ENCODE assay signal across 18 cellular contexts in the genomic region with DNA sequence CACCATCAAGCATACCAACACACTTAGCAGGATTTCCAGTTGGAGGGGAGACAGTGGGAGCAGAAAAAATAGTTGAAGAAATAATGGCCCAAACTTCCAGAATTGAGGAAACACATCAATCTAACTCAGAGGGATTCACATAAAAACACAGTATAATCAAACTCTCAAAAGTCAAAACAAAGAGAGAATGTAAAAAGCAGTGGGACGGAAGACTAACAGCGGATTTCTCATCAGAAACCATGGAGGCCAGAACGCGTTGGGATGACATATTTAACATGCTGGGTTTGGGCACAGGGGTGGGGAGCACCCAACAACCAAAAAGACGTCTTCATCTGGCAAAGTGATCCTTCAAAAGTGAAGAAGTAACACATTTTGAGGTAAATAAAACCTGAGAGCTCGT. TPM values are rescaled to one million over a fixed set of nuclear protein-coding genes. Genes with fewer than 3 reads are reported as not detected.
"Had no signal": no experiment of that assay in that cellular context is flagged by ENCODE, and none has a peak within 500 bp of the region (broad histone marks: within the 10 kb centered on the region; RNA-seq: fewer than 3 reads in every experiment).

No MANE protein-coding gene starts in this region.

- H3K4me3 ChIP-seq: colonic mucosa, hepatocyte, tibial artery had no signal

- H3K27ac Mint-ChIP-seq: activated B cell treated with CpG ODN at 0.5 μM for 24 hours; stimulated activated naive B cell treated with anti-CD40 and anti-IgM and Interleukin-4, amounts not matched to agents 10 μg/mL and 1 μg/mL and 100 μg/mL, for 72 hours had no signal

- H3K27me3 ChIP-seq: colonic mucosa, hepatocyte had no signal

- ATAC-seq: esophagus mucosa; left lobe of liver; stimulated activated naive B cell treated with anti-CD40 and anti-IgM and Interleukin-4, amounts not matched to agents 10 μg/mL and 1 μg/mL and 100 μg/mL, for 72 hours had no signal

- H3K9me3 ChIP-seq: colonic mucosa had no signal

- H3K4me3 Mint-ChIP-seq: activated B cell treated with CpG ODN at 0.5 μM for 24 hours; stimulated activated naive B cell treated with anti-CD40 and anti-IgM and Interleukin-4, amounts not matched to agents 10 μg/mL and 1 μg/mL and 100 μg/mL, for 72 hours had no signal

- H3K36me3 ChIP-seq: colonic mucosa, tibial artery had no signal

- H3K27ac ChIP-seq: hepatocyte, tibial artery had no signal

- H3K4me1 ChIP-seq: colonic mucosa, tibial artery had no signal

- DNase-seq: activated B cell treated with CpG ODN at 0.5 μM for 24 hours; activated CD4-positive, alpha-beta T cell treated with anti-CD3 and anti-CD28 coated beads, Interleukin-2, amount 50 U/mL, for 1 hour; activated CD8-positive, alpha-beta memory T cell treated with anti-CD3 and anti-CD28 coated beads, Interleukin-2, amount 10 ng/mL, durations not matched to agents 7 days and 5 days; activated T-cell treated with anti-CD3 and anti-CD28 coated beads, Interleukin-2, amount 50 U/mL, for 48 hours; amniotic stem cell; colonic mucosa; mammary epithelial cell; posterior cingulate gyrus; retina; stimulated activated CD4-positive, alpha-beta T cell treated with anti-CD3 and anti-CD28 coated beads, Interleukin-2, amount 100 ng/mL, for 48 hours; stimulated activated naive B cell treated with anti-CD40 and anti-IgM and Interleukin-4, amounts not matched to agents 10 μg/mL and 1 μg/mL and 100 μg/mL, for 72 hours; tibial artery had no signal

RNA-seq across cellular contexts. Expression of gene KRTAP10-9, which starts 7.0 kb away (rescaled TPM):
- total RNA-seq: activated B cell treated with CpG ODN at 0.5 μM for 24 hours; activated CD8-positive, alpha-beta memory T cell treated with anti-CD3 and anti-CD28 coated beads, Interleukin-2, amount 10 ng/mL, durations not matched to agents 7 days and 5 days; cardiac septum; colonic mucosa; esophagus mucosa; hepatocyte; left lobe of liver; mammary epithelial cell; subcutaneous adipose tissue; T-helper 2 cell treated with Interferon-gamma antibody and Interleukin-4, amounts not matched to agents 100 ng/mL and 5 ng/mL, for 36 hours had no signal

RNA-seq across cellular contexts. Expression of gene KRTAP10-8, which starts 8.0 kb away (rescaled TPM):
- total RNA-seq: activated B cell treated with CpG ODN at 0.5 μM for 24 hours; activated CD8-positive, alpha-beta memory T cell treated with anti-CD3 and anti-CD28 coated beads, Interleukin-2, amount 10 ng/mL, durations not matched to agents 7 days and 5 days; cardiac septum; colonic mucosa; esophagus mucosa; hepatocyte; left lobe of liver; mammary epithelial cell; subcutaneous adipose tissue; T-helper 2 cell treated with Interferon-gamma antibody and Interleukin-4, amounts not matched to agents 100 ng/mL and 5 ng/mL, for 36 hours had no signal

RNA-seq across cellular contexts. Expression of gene KRTAP10-10, which starts 17.3 kb away (rescaled TPM):
- total RNA-seq: activated B cell treated with CpG ODN at 0.5 μM for 24 hours; activated CD8-positive, alpha-beta memory T cell treated with anti-CD3 and anti-CD28 coated beads, Interleukin-2, amount 10 ng/mL, durations not matched to agents 7 days and 5 days; cardiac septum; colonic mucosa; esophagus mucosa; hepatocyte; left lobe of liver; mammary epithelial cell; subcutaneous adipose tissue; T-helper 2 cell treated with Interferon-gamma antibody and Interleukin-4, amounts not matched to agents 100 ng/mL and 5 ng/mL, for 36 hours had no signal

RNA-seq across cellular contexts. Expression of gene KRTAP10-7, which starts 19.5 kb away (rescaled TPM):
- total RNA-seq: activated B cell treated with CpG ODN at 0.5 μM for 24 hours; activated CD8-positive, alpha-beta memory T cell treated with anti-CD3 and anti-CD28 coated beads, Interleukin-2, amount 10 ng/mL, durations not matched to agents 7 days and 5 days; cardiac septum; colonic mucosa; esophagus mucosa; hepatocyte; left lobe of liver; mammary epithelial cell; subcutaneous adipose tissue; T-helper 2 cell treated with Interferon-gamma antibody and Interleukin-4, amounts not matched to agents 100 ng/mL and 5 ng/mL, for 36 hours had no signal

RNA-seq across cellular contexts. Expression of gene KRTAP10-11, which starts 26.3 kb away (rescaled TPM):
- total RNA-seq: activated B cell treated with CpG ODN at 0.5 μM for 24 hours; activated CD8-positive, alpha-beta memory T cell treated with anti-CD3 and anti-CD28 coated beads, Interleukin-2, amount 10 ng/mL, durations not matched to agents 7 days and 5 days; cardiac septum; colonic mucosa; esophagus mucosa; hepatocyte; left lobe of liver; mammary epithelial cell; subcutaneous adipose tissue; T-helper 2 cell treated with Interferon-gamma antibody and Interleukin-4, amounts not matched to agents 100 ng/mL and 5 ng/mL, for 36 hours had no signal
